Comparison of ENCODE assay signal across 8 cellular contexts in the genomic region with DNA sequence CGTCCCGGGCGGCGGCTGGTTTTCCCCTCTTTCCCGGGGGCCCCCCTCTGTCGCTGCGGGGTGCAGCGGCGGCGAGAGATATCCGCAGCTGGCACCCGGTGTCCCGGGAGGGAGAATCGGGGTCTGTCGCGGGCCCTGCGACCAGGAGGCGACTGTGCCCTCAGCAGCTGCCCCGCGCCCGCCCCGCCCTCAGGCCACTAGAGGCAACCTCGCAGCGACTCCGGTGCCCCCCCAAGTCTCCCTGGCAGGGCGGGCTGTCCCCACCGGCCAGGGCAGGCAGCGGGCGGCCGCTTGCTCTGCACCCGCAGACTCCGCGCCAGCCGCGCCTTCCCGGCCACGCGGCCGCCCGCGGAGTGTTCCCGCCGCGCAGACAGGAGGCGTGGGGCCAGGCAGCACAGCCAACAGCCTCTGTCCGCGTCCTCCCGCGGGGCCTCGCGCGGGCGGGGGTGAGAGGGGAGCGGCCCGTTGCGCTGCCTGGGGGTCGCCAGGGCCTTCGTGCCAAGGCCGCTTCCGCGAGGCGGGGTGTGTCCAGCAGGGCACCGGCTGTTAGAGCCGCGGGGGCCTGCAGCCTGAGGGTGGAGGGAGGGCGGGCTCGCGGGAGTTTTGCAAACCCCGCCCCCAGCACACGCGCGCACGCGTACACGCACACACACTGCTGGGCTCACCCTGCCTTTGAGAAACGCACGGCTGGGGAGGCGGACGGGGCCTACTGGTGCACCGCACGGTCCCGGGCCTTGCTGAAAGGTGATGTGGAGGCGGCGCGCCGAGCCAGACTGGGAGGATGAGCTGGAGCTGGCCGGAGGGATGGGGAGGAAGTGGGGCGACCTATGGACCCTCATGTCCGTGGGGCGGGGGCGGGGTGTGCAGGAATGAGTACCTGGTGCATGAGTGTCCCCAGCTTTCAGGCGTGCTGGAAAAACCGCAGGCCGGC. TPM values are rescaled to one million over a fixed set of nuclear protein-coding genes. Genes with fewer than 3 reads are reported as not detected.
DNase-seq lines count a peak whose midpoint lies in the region; ATAC-seq and TF ChIP-seq lines count a peak whose summit lies in the region.

No MANE protein-coding gene starts in this region.

- no peaks in the 10 kb centered on the region for H3K27me3 Mint-ChIP-seq in osteocyte (ENCODE audit: unreplicated experiment)

- no peaks in the 10 kb centered on the region; the same call in 1 of the 2 replicates for H3K27me3 ChIP-seq in H7 (ENCODE audit: control insufficient read depth, insufficient read depth, low read length)
- H3K27me3 ChIP-seq in skeletal muscle tissue (ENCODE audit: control insufficient read depth in 3 of 3, insufficient read depth in 3 of 3, low read length in 3 of 3), result no peaks in the 10 kb centered on the region

- H2AFZ ChIP-seq in OCI-LY7 (ENCODE audit: low read length), result 0 out of 2 replicates have a peak overlapping the region, but pooled peaks have one; percentile 18

- POLR2A ChIA-PET in OCI-LY7 (lab: Charles Lee), result no interaction called here

- peak overlapping the region in 2 of 3 donors; percentile 69 to 73 for H3K9ac ChIP-seq in skeletal muscle tissue (ENCODE audit: low read depth in 1 of 3, low read length in 3 of 3)

- H3K9me3 ChIP-seq in OCI-LY7 (ENCODE audit: low read length) (no peaks in the 10 kb centered on the region), skeletal muscle tissue (ENCODE audit: control insufficient read depth in 3 of 3, low read length in 3 of 3) (no peaks in the 10 kb centered on the region)

- H3K4me1 ChIP-seq in OCI-LY7 (ENCODE audit: insufficient read depth, low read length, poor library complexity, severe bottlenecking), result peaks cover 4% of the 10 kb centered on the region
- H3K4me1 ChIP-seq in skeletal muscle tissue (ENCODE audit: control insufficient read depth in 3 of 3, insufficient read depth in 3 of 3, low read length in 3 of 3), result peaks cover 27 to 59% (median 38%) of the 10 kb centered on the region in 3 donors

- CTCF ChIA-PET in OCI-LY7 (lab: Charles Lee; ENCODE audit: unreplicated experiment), result no interaction called here

- H3K27ac ChIP-seq in OCI-LY7 (ENCODE audit: low read depth, low read length, poor library complexity, severe bottlenecking) (no peak overlapping the region), skeletal muscle tissue (ENCODE audit: low read depth, low read length) (no peak overlapping the region)

- H4K20me1 ChIP-seq in OCI-LY7 (ENCODE audit: insufficient read depth, low read length), result no peaks in the 10 kb centered on the region

- no peak overlapping the region for H3K27ac Mint-ChIP-seq in osteocyte (ENCODE audit: unreplicated experiment)

- intact Hi-C loops in OCI-LY7 (cut with micrococcal nuclease; ENCODE audit: unreplicated experiment) (no loop called here), Right ventricle myocardium superior (cut with DNase I) (no loop called here)

- H3K9me3 Mint-ChIP-seq in osteocyte (ENCODE audit: unreplicated experiment), result no peaks in the 10 kb centered on the region

- peak overlapping the region; percentile 59; the same call in 1 of the 2 replicates for H3K4me2 ChIP-seq in OCI-LY7 (ENCODE audit: low read length)

- peaks cover 4% of the 10 kb centered on the region for H3K36me3 ChIP-seq in H7 (replicated peaks; ENCODE audit: control insufficient read depth, insufficient read depth, low read length)
- peaks cover under 1% of the 10 kb centered on the region; the same call in 1 of the 2 replicates for H3K36me3 ChIP-seq in OCI-LY7 (ENCODE audit: insufficient read depth, low read length)
- peaks cover 0 to 7% (median 6%) of the 10 kb centered on the region in 3 donors for H3K36me3 ChIP-seq in skeletal muscle tissue (ENCODE audit: control insufficient read depth in 3 of 3, insufficient read depth in 3 of 3, low read length in 3 of 3)

- TF ChIP-seq CTCF in OCI-LY7 (conservative IDR thresholded peaks at IDR 0.05; ENCODE audit: low read length) (no peak), osteocyte (IDR thresholded peaks at IDR 0.05) (no peak)

- no peak overlapping the region for H3K4me3 Mint-ChIP-seq in osteocyte (ENCODE audit: unreplicated experiment)

- DNase-seq in GM03348 (ENCODE audit: low spot score), result peak; percentile 94
- DNase-seq in H7, result peak; percentile 71
- DNase-seq in OCI-LY7 (ENCODE audit: low spot score), result peak; percentile 26
- peak in 3 of 4 experiments; percentile 18 to 61 (median 36) for DNase-seq in activated naive CD4-positive, alpha-beta T cell (lab: John Stamatoyannopoulos, UW)
- DNase-seq in Right ventricle myocardium superior, result peak; percentile 81
- DNase-seq in islet precursor cell, result no peak
- no peak for DNase-seq in osteocyte (ENCODE audit: extremely low spot score, unreplicated experiment)

- ATAC-seq in Right ventricle myocardium superior (ENCODE audit: poor library complexity), result peak; percentile 88

- no peaks in the 10 kb centered on the region for H3K9me2 ChIP-seq in OCI-LY7 (ENCODE audit: insufficient read depth, low read length)

- no peaks in the 10 kb centered on the region for H3K79me2 ChIP-seq in OCI-LY7 (ENCODE audit: insufficient read depth, low read depth, low read length)

- peaks cover 10% of the 10 kb centered on the region for H3K36me3 Mint-ChIP-seq in osteocyte (ENCODE audit: unreplicated experiment)

- BruUV-seq in OCI-LY7 (replicated peaks; lab: Mats Ljungman, UMichigan), result no TSS peak

- H3K4me3 ChIP-seq in H7 (ENCODE audit: insufficient read depth, low read depth, low read length) (peak overlapping the region; percentile 8; the same call in 1 of the 2 replicates), OCI-LY7 (ENCODE audit: low read depth, low read length, poor library complexity, severe bottlenecking) (peak overlapping the region; percentile 45), skeletal muscle tissue (ENCODE audit: low read length in 3 of 3) (peak overlapping the region; percentile 31 to 67 (median 63))

- H3K4me1 Mint-ChIP-seq in osteocyte (ENCODE audit: unreplicated experiment), result peaks cover 17% of the 10 kb centered on the region

RNA-seq across cellular contexts. Expression of gene KIAA1614, which starts 41.4 kb away (rescaled TPM):
- total RNA-seq in H7 (2014; rRNA removed; shearing (Covaris generic)), result 1.1 and 3.4 TPM in 2 replicates
- total RNA-seq in OCI-LY7 (2014; rRNA removed; shearing (Covaris generic)), result 0.06 and 0.08 TPM in 2 replicates
- total RNA-seq in OCI-LY7 (2022) (0.80 TPM in 1 of 2 replicates, not detected in the other), Right ventricle myocardium superior (7.1 TPM), skeletal muscle tissue (13.6 TPM), osteocyte (6.6 and 8.4 TPM in 2 replicates)

Comparison
In these comparisons a context has a peak if more than half of its experiments do, and no peak if none do; other contexts are left out.
1. DNase-seq: peak in GM03348 (single experiment), H7 (single experiment), OCI-LY7 (single experiment), activated naive CD4-positive, alpha-beta T cell (3 of 4) and Right ventricle myocardium superior (single experiment); none in islet precursor cell (single experiment) and osteocyte (single experiment).
2. H3K4me3 ChIP-seq: peak in every context shown above with its lines; median percentile 63 in skeletal muscle tissue; 45 in OCI-LY7; 8 in H7.